1 cellular context compared by ENCODE assay signal in genomic region chr10:92571649-92572048, GRCh38.
TF ChIP-seq lines count a peak whose summit lies in the region.

No MANE protein-coding gene starts in this region.

TF ChIP-seq in endothelial cell of umbilical vein, 7 proteins besides CTCF, POLR2A, EP300 and RAD21:
- TF ChIP-seq MYC (IDR thresholded peaks at IDR 0.05; ENCODE audit: low read depth, low read length), result no peak
- no peak for TF ChIP-seq MAX (IDR thresholded peaks at IDR 0.05; ENCODE audit: insufficient read depth, insufficient read length)
- TF ChIP-seq FOS (IDR thresholded peaks at IDR 0.05; ENCODE audit: borderline replicate concordance, insufficient read depth, low read length), result no peak
- TF ChIP-seq EZH2 (IDR thresholded peaks at IDR 0.05; ENCODE audit: borderline replicate concordance, low read depth, low read length, severe bottlenecking), result no peak
- no peak for TF ChIP-seq JUN (IDR thresholded peaks at IDR 0.05; ENCODE audit: borderline replicate concordance, insufficient read depth, insufficient read length, low read depth)
- TF ChIP-seq POLR2AphosphoS5 (IDR thresholded peaks at IDR 0.05; ENCODE audit: insufficient read depth, low read depth, low read length), result no peak
- TF ChIP-seq GATA2 (IDR thresholded peaks at IDR 0.05; ENCODE audit: insufficient read depth, insufficient read length, low read depth, low read length), result no peak
